8 cellular contexts compared by ENCODE assay signal in the genomic region with DNA sequence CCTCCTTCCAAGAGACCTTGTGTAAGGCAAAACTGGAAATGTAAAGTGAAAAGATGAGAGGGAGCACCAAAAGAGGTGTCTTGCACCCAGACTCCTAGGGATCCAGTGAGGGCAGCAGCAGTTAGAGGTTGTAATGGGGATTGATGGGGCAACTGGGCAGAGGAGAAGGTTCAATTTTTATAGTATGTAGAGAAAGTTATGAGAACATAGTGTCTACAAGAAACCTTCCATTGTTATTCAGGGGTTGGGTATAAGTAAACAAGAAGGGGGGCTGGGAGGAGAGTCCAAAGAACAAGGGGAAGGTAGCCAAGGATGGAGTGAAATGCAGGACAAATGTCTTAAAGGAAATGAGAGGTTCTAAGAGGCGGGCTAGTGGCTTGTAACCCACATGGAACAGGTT. TPM values are rescaled to one million over a fixed set of nuclear protein-coding genes. Genes with fewer than 3 reads are reported as not detected.
DNase-seq lines count a peak whose midpoint lies in the region; ATAC-seq, FAIRE-seq and TF ChIP-seq lines count a peak whose summit lies in the region.
"Not testable (repeated sequence)": the region's sequence is repeated elsewhere in the genome, so short reads cannot be mapped to it uniquely, and the experiment has no call there.

No MANE protein-coding gene starts in this region.

- not testable (repeated sequence) for TF ChIP-seq EP300 in sigmoid colon (IDR thresholded peaks at IDR 0.05); transverse colon (IDR thresholded peaks at IDR 0.05; ENCODE audit: low read depth)

- not testable (repeated sequence) for H3K4me2 ChIP-seq in OCI-LY7 (ENCODE audit: low read length)

- not testable (repeated sequence) for H3K9ac ChIP-seq in kidney (ENCODE audit: low read length in 2 of 2)

- H3K27ac ChIP-seq in OCI-LY7 (ENCODE audit: low read depth, low read length, poor library complexity, severe bottlenecking); sigmoid colon: not testable (repeated sequence)
- H3K27ac ChIP-seq in RWPE2 (ENCODE audit: poor library complexity, severe bottlenecking) (peak overlapping the region; percentile 67), epithelial cell of prostate (peak overlapping the region; percentile 89), esophagus squamous epithelium (peak overlapping the region; percentile 37 to 89 (median 83)), kidney (ENCODE audit: low read depth in 2 of 2, low read length in 2 of 2) (peak overlapping the region; percentile 25 to 36), transverse colon (peak overlapping the region; percentile 43 to 77 (median 64))

- not testable (repeated sequence) for H2AFZ ChIP-seq in OCI-LY7 (ENCODE audit: low read length)

- FAIRE-seq in kidney (lab: Jason Lieb, UNC), result not testable (repeated sequence)

- H3K9me2 ChIP-seq in OCI-LY7 (ENCODE audit: insufficient read depth, low read length), result not testable (repeated sequence)

- 82 to 96% methylated on average over 1 of the region's 1 CpG for WGBS in esophagus squamous epithelium, 2 donors
- 34 to 89% methylated on average over 1 of the region's 1 CpG for WGBS in sigmoid colon, 2 donors
- 65 to 70% methylated on average over 1 of the region's 1 CpG for WGBS in transverse colon (ENCODE audit: low coverage in 1 of 2), 2 donors

- BruUV-seq in OCI-LY7 (replicated peaks; lab: Mats Ljungman, UMichigan), result not testable (repeated sequence)

- TF ChIP-seq POLR2A in esophagus squamous epithelium (IDR thresholded peaks at IDR 0.05); sigmoid colon (IDR thresholded peaks at IDR 0.05); transverse colon (IDR thresholded peaks at IDR 0.05): not testable (repeated sequence)

- H3K4me1 ChIP-seq in OCI-LY7 (ENCODE audit: insufficient read depth, low read length, poor library complexity, severe bottlenecking); kidney (ENCODE audit: control insufficient read depth in 1 of 2, insufficient read depth in 1 of 2, low read depth in 1 of 2, low read length in 2 of 2); mucosa of descending colon (ENCODE audit: low read depth); sigmoid colon; transverse colon: not testable (repeated sequence)
- peaks cover 18% of the 10 kb centered on the region for H3K4me1 ChIP-seq in RWPE2 (ENCODE audit: insufficient read depth, poor library complexity, severe bottlenecking)
- peaks cover 1 to 42% (median 8%) of the 10 kb centered on the region in 3 donors for H3K4me1 ChIP-seq in esophagus squamous epithelium

- intact Hi-C loops in OCI-LY7 (cut with micrococcal nuclease; ENCODE audit: unreplicated experiment), result loop anchor here (5.0 kb wide), 1 partner anchor 94 kb away; no protein-coding TSS in a partner anchor
- intact Hi-C loops in esophagus squamous epithelium (cut with DNase I); kidney (cut with DNase I); mucosa of descending colon (cut with DNase I, micrococcal nuclease); sigmoid colon (cut with DNase I); transverse colon (cut with DNase I; ENCODE audit: low total_unique reads): not testable (repeated sequence)

- H3K36me3 ChIP-seq in OCI-LY7 (ENCODE audit: insufficient read depth, low read length); RWPE2 (ENCODE audit: low read depth); esophagus squamous epithelium; kidney (ENCODE audit: control insufficient read depth in 1 of 2, insufficient read depth in 2 of 2, low read length in 2 of 2); mucosa of descending colon (ENCODE audit: low read depth); sigmoid colon; transverse colon: not testable (repeated sequence)

- not testable (repeated sequence) for DNase-seq in OCI-LY7 (ENCODE audit: low spot score); RWPE2 (ENCODE audit: low spot score); epithelial cell of prostate (ENCODE audit: low read depth, low spot score); esophagus squamous epithelium (lab: John Stamatoyannopoulos, UW); kidney; transverse colon
- DNase-seq in mucosa of descending colon (peak in 1 of 3 donors; percentile 30), sigmoid colon (peak; percentile 2)

- in situ Hi-C loops in transverse colon (cut with MboI; ENCODE audit: low pct_ligation_motif_present in 1 of 4, low pct_unique_long_range_greater_than_20kb in 1 of 4, low sequenced_read_pairs in 3 of 4), result not testable (repeated sequence)

- POLR2A ChIA-PET in OCI-LY7 (lab: Charles Lee), result not testable (repeated sequence)

- H4K20me1 ChIP-seq in OCI-LY7 (ENCODE audit: insufficient read depth, low read length), result not testable (repeated sequence)

- H3K79me2 ChIP-seq in OCI-LY7 (ENCODE audit: insufficient read depth, low read depth, low read length), result not testable (repeated sequence)

- H3K4me3 ChIP-seq in OCI-LY7 (ENCODE audit: low read depth, low read length, poor library complexity, severe bottlenecking); RWPE2 (ENCODE audit: severe bottlenecking); esophagus squamous epithelium; kidney (ENCODE audit: low read length in 2 of 2); mucosa of descending colon; sigmoid colon; transverse colon: not testable (repeated sequence)

- H3K27me3 ChIP-seq in RWPE2 (ENCODE audit: insufficient read depth, poor library complexity, severe bottlenecking); esophagus squamous epithelium; sigmoid colon; transverse colon: not testable (repeated sequence)

- not testable (repeated sequence) for H3K9me3 ChIP-seq in OCI-LY7 (ENCODE audit: low read length); RWPE2 (ENCODE audit: severe bottlenecking); esophagus squamous epithelium; kidney (ENCODE audit: control insufficient read depth in 1 of 2, low read length in 2 of 2); mucosa of descending colon; sigmoid colon; transverse colon

- TF ChIP-seq CTCF in OCI-LY7 (conservative IDR thresholded peaks at IDR 0.05; ENCODE audit: low read length), result 0 out of 2 replicates have a peak, but pooled peaks have one; percentile 17
- TF ChIP-seq CTCF in RWPE2 (IDR thresholded peaks at IDR 0.05; ENCODE audit: poor library complexity, severe bottlenecking); esophagus squamous epithelium (IDR thresholded peaks at IDR 0.05); kidney (IDR thresholded peaks at IDR 0.05; ENCODE audit: borderline replicate concordance, extremely low read depth, insufficient read depth); mucosa of descending colon (IDR thresholded peaks at IDR 0.05); sigmoid colon (IDR thresholded peaks at IDR 0.05); transverse colon (IDR thresholded peaks at IDR 0.05): not testable (repeated sequence)

- CTCF ChIA-PET in OCI-LY7 (lab: Charles Lee; ENCODE audit: unreplicated experiment), result not testable (repeated sequence)

- not testable (repeated sequence) for ATAC-seq in RWPE2 (ENCODE audit: low read depth)
- ATAC-seq in mucosa of descending colon, result peak; percentile 75

RNA-seq across cellular contexts. Expression of a gene that starts 51.7 kb away (rescaled TPM):
- total RNA-seq in OCI-LY7 (2014; rRNA removed; shearing (Covaris generic)), result 78.5 and 80.2 TPM in 2 replicates
- total RNA-seq in OCI-LY7 (2022) (96.0 and 112 TPM in 2 replicates), esophagus squamous epithelium (100 to 1,000 TPM in 1 of 4 donors, 10 to 100 TPM in 3; 74.0 to 105 (median 84.1) TPM), kidney (64.3 TPM), mucosa of descending colon (10 to 100 TPM; 51.1 to 80.3 (median 51.1) TPM), sigmoid colon (10 to 100 TPM; 68.1 to 89.7 (median 86.6) TPM), transverse colon (10 to 100 TPM; 34.2 to 93.3 (median 70.6) TPM)
- polyA plus RNA-seq in kidney (ENCODE audit: insufficient read depth, low read depth, low replicate concordance) (59.5 TPM), sigmoid colon (10 to 100 TPM; 42.3 to 49.5 (median 45.0) TPM)
